Comparison of ENCODE assay signal across 25 cellular contexts in genomic region chr13:114029866-114030625, GRCh38. TPM values are rescaled to one million over a fixed set of nuclear protein-coding genes. Genes with fewer than 3 reads are reported as not detected.
DNase-seq lines count a peak whose midpoint lies in the region; ATAC-seq, FAIRE-seq and TF ChIP-seq lines count a peak whose summit lies in the region.
"Had no signal": no experiment of that assay in that cellular context is flagged by ENCODE, and none has a peak within 500 bp of the region (broad histone marks: within the 10 kb centered on the region; RNA-seq: fewer than 3 reads in every experiment).

No MANE protein-coding gene starts in this region.

- H2AFZ ChIP-seq in H9 (ENCODE audit: low read length) (no peak overlapping the region), mesenchymal stem cell (ENCODE audit: low read depth, low read length) (no peak overlapping the region)
- H2AFZ ChIP-seq: PC-9 had no signal

- no peak overlapping the region for H2BK15ac ChIP-seq in H9 (ENCODE audit: low read depth, low read length)
- no peak overlapping the region for H2BK15ac ChIP-seq in mesenchymal stem cell (ENCODE audit: low read depth, poor library complexity, severe bottlenecking)

- H3K9ac ChIP-seq in H9 (ENCODE audit: extremely low read depth, insufficient read length, low read length) (no peak overlapping the region), mesenchymal stem cell (ENCODE audit: low read length) (no peak overlapping the region)

- H3K79me1 ChIP-seq in H9 (ENCODE audit: insufficient read depth, low read depth, low read length, poor library complexity, severe bottlenecking), result no peaks in the 10 kb centered on the region
- H3K79me1 ChIP-seq in mesenchymal stem cell (replicated peaks; ENCODE audit: low read length, poor library complexity, severe bottlenecking), result peaks cover 3% of the 10 kb centered on the region

- intact Hi-C loops in body of pancreas (cut with DNase I), result no loop called here

- H3K4me1 Mint-ChIP-seq in H9, result peaks cover 5 to 23% of the 10 kb centered on the region in 2 experiments
- H3K4me1 Mint-ChIP-seq: activated naive CD4-positive, alpha-beta T cell treated with anti-CD3 and anti-CD28 coated beads, Interleukin-2, amount 10 ng/mL, durations not matched to agents 7 days and 5 days had no signal

- TF ChIP-seq POLR2A in A549 (IDR thresholded peaks at IDR 0.05; ENCODE audit: low read length) (no peak), body of pancreas (IDR thresholded peaks at IDR 0.05) (no peak)

- H3K4me1 ChIP-seq in A549 (peaks cover 6% of the 10 kb centered on the region; the same call in 2 of the 3 replicates), H9 (ENCODE audit: insufficient read depth, low read length) (no peaks in the 10 kb centered on the region; the same call in 1 of the 2 replicates), mesenchymal stem cell (ENCODE audit: control insufficient read depth, insufficient read depth, low read depth, low read length) (peaks cover 78% of the 10 kb centered on the region), body of pancreas (peaks cover 13% of the 10 kb centered on the region)
- H3K4me1 ChIP-seq: HAP-1 had no signal

- DNase-seq in A549 (ENCODE audit: low read depth in 1 of 2, low spot score in 1 of 2), result no peak
- DNase-seq in H9, result no peak
- DNase-seq in astrocyte of the spinal cord (ENCODE audit: low read depth, low spot score), result peak; percentile 63
- no peak for DNase-seq in mesenchymal stem cell
- DNase-seq in body of pancreas, result no peak
- DNase-seq in nucleus accumbens (lab: John Stamatoyannopoulos, UW), result no peak
- DNase-seq in GM20000 (ENCODE audit: low spot score), result no peak
- DNase-seq: activated CD4-positive, alpha-beta T cell treated with anti-CD3 and anti-CD28 coated beads, Interleukin-2, amount 50 U/mL, for 48 hours; activated naive CD4-positive, alpha-beta T cell treated with anti-CD3 and anti-CD28 coated beads, Interleukin-2, amount 10 ng/mL, durations not matched to agents 7 days and 5 days; CD4-positive, alpha-beta T cell; cortex of kidney; NCI-H1092 treated with DMSO at 0.1 percent for 48 hours; NCI-H2029 treated with DMSO at 0.1 percent for 48 hours; NCI-H446; ovary; PC-9; T-helper 2 cell; transverse colon had no signal

- no peak overlapping the region for H2BK5ac ChIP-seq in H9 (ENCODE audit: insufficient read length, low read length)
- H2BK5ac ChIP-seq in mesenchymal stem cell (ENCODE audit: low read depth, low read length, poor library complexity, severe bottlenecking), result no peak overlapping the region

- POLR2A ChIA-PET in A549 (lab: Yijun Ruan, JAX), result no interaction called here

- H3K27me3 ChIP-seq in H9 (ENCODE audit: insufficient read depth, low read length) (no peaks in the 10 kb centered on the region), mesenchymal stem cell (ENCODE audit: control insufficient read depth in 1 of 2, insufficient read depth in 1 of 2, low read length in 2 of 2) (no peaks in the 10 kb centered on the region), body of pancreas (no peaks in the 10 kb centered on the region)
- H3K27me3 ChIP-seq: heart right ventricle, ovary, transverse colon had no signal

- H3K27ac ChIP-seq in A549, result no peak overlapping the region
- no peak overlapping the region for H3K27ac ChIP-seq in H9 (ENCODE audit: insufficient read length, low read depth, low read length)
- peak overlapping the region; percentile 15 for H3K27ac ChIP-seq in mesenchymal stem cell (ENCODE audit: low read length, poor library complexity, severe bottlenecking)
- no peak overlapping the region for H3K27ac ChIP-seq in body of pancreas
- H3K27ac ChIP-seq: heart right ventricle, ovary, PC-9, transverse colon had no signal

- H4K91ac ChIP-seq in H9 (ENCODE audit: insufficient read length, low read depth, low read length), result no peak overlapping the region
- no peak overlapping the region for H4K91ac ChIP-seq in mesenchymal stem cell (ENCODE audit: low read length)

- H3K36me3 ChIP-seq in mesenchymal stem cell (ENCODE audit: control insufficient read depth in 1 of 2, insufficient read depth in 2 of 2, low read depth in 1 of 2, low read length in 2 of 2) (peaks cover 37 to 61% of the 10 kb centered on the region in 2 experiments), body of pancreas (replicated peaks in 1 of 2; ENCODE audit: insufficient read depth in 1 of 2, low read depth in 2 of 2) (no peaks in the 10 kb centered on the region)
- H3K36me3 ChIP-seq: HAP-1, ovary, transverse colon had no signal

- H3K14ac ChIP-seq in H9 (ENCODE audit: insufficient read depth, low read length) (no peak overlapping the region), mesenchymal stem cell (ENCODE audit: low read length in 2 of 2) (no peak overlapping the region)

- H2AK5ac ChIP-seq in H9 (ENCODE audit: insufficient read length, low read length) (no peak overlapping the region), mesenchymal stem cell (ENCODE audit: low read length, severe bottlenecking) (peak overlapping the region; percentile 8)

- FAIRE-seq in A549 (lab: Jason Lieb, UNC), result no peak

- no peaks in the 10 kb centered on the region for H3K9me3 ChIP-seq in A549
- no peaks in the 10 kb centered on the region for H3K9me3 ChIP-seq in H9 (ENCODE audit: control insufficient read depth, low read depth, low read length)
- no peaks in the 10 kb centered on the region for H3K9me3 ChIP-seq in mesenchymal stem cell (ENCODE audit: control insufficient read depth, low read length)
- H3K9me3 ChIP-seq in body of pancreas, result no peaks in the 10 kb centered on the region
- H3K9me3 ChIP-seq: HAP-1, heart right ventricle, ovary, transverse colon had no signal

- no peaks in the 10 kb centered on the region for H3K27me3 Mint-ChIP-seq in H9 (ENCODE audit: low read depth)
- H3K27me3 Mint-ChIP-seq: activated naive CD4-positive, alpha-beta T cell treated with anti-CD3 and anti-CD28 coated beads, Interleukin-2, amount 10 ng/mL, durations not matched to agents 7 days and 5 days; brain; CD4-positive, alpha-beta T cell had no signal

- peaks cover 2 to 15% (median 9%) of the 10 kb centered on the region in 3 experiments; a peak in 6 of 7 replicates for H3K36me3 Mint-ChIP-seq in H9 (ENCODE audit: insufficient read depth in 1 of 3, low read depth in 3 of 3)

- H3K23ac ChIP-seq in H9 (ENCODE audit: insufficient read length, low read depth, low read length) (no peak overlapping the region), mesenchymal stem cell (ENCODE audit: low read length in 2 of 2) (no peak overlapping the region)

- TF ChIP-seq RAD21 in A549 (conservative IDR thresholded peaks at IDR 0.05 in 1 of 2, IDR thresholded peaks at IDR 0.05 in 1 of 2), result no peak

- no peaks in the 10 kb centered on the region for H3K23me2 ChIP-seq in H9 (ENCODE audit: insufficient read length, low read depth, low read length, poor library complexity, severe bottlenecking)

- H2BK20ac ChIP-seq in H9 (ENCODE audit: low read depth, low read length, poor library complexity, severe bottlenecking), result no peak overlapping the region

- no peaks in the 10 kb centered on the region for H3K79me2 ChIP-seq in H9 (ENCODE audit: insufficient read depth, low read length)

- H3K4me3 Mint-ChIP-seq in H9, result no peak overlapping the region; a peak in 1 of 5 replicates
- H3K4me3 Mint-ChIP-seq: activated naive CD4-positive, alpha-beta T cell treated with anti-CD3 and anti-CD28 coated beads, Interleukin-2, amount 10 ng/mL, durations not matched to agents 7 days and 5 days; brain; CD4-positive, alpha-beta T cell had no signal

- H3K4ac ChIP-seq in H9 (ENCODE audit: low read depth, low read length) (no peak overlapping the region), mesenchymal stem cell (ENCODE audit: low read depth in 1 of 2, low read length in 2 of 2) (no peak overlapping the region)

- H3K18ac ChIP-seq in H9 (ENCODE audit: insufficient read length, low read depth, low read length), result no peak overlapping the region
- no peak overlapping the region for H3K18ac ChIP-seq in mesenchymal stem cell (ENCODE audit: low read depth in 1 of 2, low read length in 2 of 2)

- no peak overlapping the region for H2BK120ac ChIP-seq in H9 (ENCODE audit: low read depth, low read length, poor library complexity, severe bottlenecking)
- H2BK120ac ChIP-seq in mesenchymal stem cell (ENCODE audit: low read depth, low read length), result no peak overlapping the region

- 100% methylated on average over 1 of the region's 23 CpGs for WGBS in A549 (ENCODE audit: missing lambda C conversion rate)
- no CpG with 5 or more reads among the region's 23 CpGs for WGBS in H9 (ENCODE audit: extremely low coverage, insufficient read length, low lambda C conversion rate)
- 93% methylated on average over 23 of the region's 23 CpGs for WGBS in mesenchymal stem cell
- 85% methylated on average over 15 to 22 of the region's 23 CpGs for WGBS in body of pancreas, 2 donors

- H4K20me1 ChIP-seq in H9 (ENCODE audit: control insufficient read depth, insufficient read depth, insufficient read length), result no peaks in the 10 kb centered on the region

- H3K9me3 Mint-ChIP-seq in H9, result peaks cover 0 to 6% of the 10 kb centered on the region in 2 experiments; a peak in 1 of 5 replicates
- H3K9me3 Mint-ChIP-seq: brain; CD4-positive, alpha-beta T cell had no signal

- no peak for TF ChIP-seq EP300 in A549 (IDR thresholded peaks at IDR 0.05)

- H3K56ac ChIP-seq in H9 (ENCODE audit: insufficient read length, low read depth, low read length), result no peak overlapping the region

- H3K4me3 ChIP-seq in A549 (no peak overlapping the region), astrocyte of the spinal cord (ENCODE audit: low read depth, low read length) (no peak overlapping the region), mesenchymal stem cell (ENCODE audit: insufficient read depth in 1 of 2, low read depth in 1 of 2, low read length in 2 of 2) (no peak overlapping the region), body of pancreas (no peak overlapping the region)
- H3K4me3 ChIP-seq: HAP-1, heart right ventricle, lung, ovary, PC-9, transverse colon had no signal

- no peak overlapping the region for H3K4me2 ChIP-seq in A549
- H3K4me2 ChIP-seq in H9 (ENCODE audit: insufficient read depth, insufficient read length, low read length), result no peak overlapping the region
- no peak overlapping the region for H3K4me2 ChIP-seq in mesenchymal stem cell (ENCODE audit: low read length, poor library complexity, severe bottlenecking)
- H3K4me2 ChIP-seq: PC-9 had no signal

- ATAC-seq in A549 (peak; percentile 62 to 72), body of pancreas (no peak), HG03520 (IDR thresholded peaks at IDR 0.05; ENCODE audit: unreplicated experiment) (no peak)
- ATAC-seq: sciatic nerve had no signal

- CTCF ChIA-PET in A549 (lab: Yijun Ruan, JAX), result no interaction called here

- no peak for TF ChIP-seq CTCF in A549 (IDR thresholded peaks at IDR 0.05)
- TF ChIP-seq CTCF in H9 (conservative IDR thresholded peaks at IDR 0.05), result 0 out of 3 replicates have a peak, but pooled peaks have one; percentile 14
- no peak for TF ChIP-seq CTCF in astrocyte of the spinal cord (IDR thresholded peaks at IDR 0.05; ENCODE audit: low read depth, low read length)
- TF ChIP-seq CTCF in body of pancreas (IDR thresholded peaks at IDR 0.05), result no peak
- no peak for TF ChIP-seq CTCF in GM20000 (IDR thresholded peaks at IDR 0.05; ENCODE audit: extremely low read depth, missing control alignments)

- no peak overlapping the region for H3K27ac Mint-ChIP-seq in H9
- H3K27ac Mint-ChIP-seq: activated naive CD4-positive, alpha-beta T cell treated with anti-CD3 and anti-CD28 coated beads, Interleukin-2, amount 10 ng/mL, durations not matched to agents 7 days and 5 days; CD4-positive, alpha-beta T cell had no signal

- H3T11ph ChIP-seq in H9 (ENCODE audit: low read length), result no peak overlapping the region

- no peak overlapping the region for H2BK12ac ChIP-seq in H9 (ENCODE audit: insufficient read length, low read depth, low read length)
- no peak overlapping the region for H2BK12ac ChIP-seq in mesenchymal stem cell (ENCODE audit: low read length in 2 of 2)

- H4K8ac ChIP-seq in H9 (replicated peaks; ENCODE audit: insufficient read length, low read depth, low read length), result no peak overlapping the region
- peak overlapping the region; percentile 19 for H4K8ac ChIP-seq in mesenchymal stem cell (ENCODE audit: low read length)

- H4K5ac ChIP-seq in H9 (ENCODE audit: insufficient read length, low read depth, low read length), result no peak overlapping the region

- in situ Hi-C loops in astrocyte of the spinal cord (cut with HindIII; ENCODE audit: low sequenced_read_pairs), result no loop called here

RNA-seq across cellular contexts. Expression of gene C13orf46, which starts 56.2 kb away (rescaled TPM):
- polyA plus RNA-seq in A549 (2011; rRNA removed), result 0.05 and 0.11 TPM in 2 replicates
- polyA plus RNA-seq in A549 (2012; cell fraction: cytosol; rRNA removed), result 0.19 and 0.27 TPM in 2 replicates
- polyA plus RNA-seq in A549 (2012; cell fraction: nucleus; rRNA removed), result 1.3 and 1.4 TPM in 2 replicates
- polyA plus RNA-seq in A549 (2017; fragmentation: RNase III; extraction: RNeasy Plus Mini Kit Qiagen cat#74134 plus additional on column Dnase treatment), result 0.13 to 0.47 TPM (median 0.15 TPM) in 3 replicates
- polyA minus RNA-seq in A549 (2011; rRNA and poly(A)+ RNA removed), result 0.10 and 0.50 TPM in 2 replicates
- 0.15 and 0.55 TPM in 2 replicates for total RNA-seq in H9 (2021)
- polyA plus RNA-seq in mesenchymal stem cell (2013, experiment 1 of 2), result 0.43 TPM
- polyA plus RNA-seq in mesenchymal stem cell (2013, experiment 2 of 2), result 0.45 TPM
- 10 to 100 TPM; 28.8 to 38.6 TPM for total RNA-seq in body of pancreas
- total RNA-seq: SK-MEL-5 had no signal

Comparison
In these comparisons a context has a peak if more than half of its experiments do, and no peak if none do; other contexts are left out.
1. ATAC-seq: peak in A549 (2 of 2); none in body of pancreas (single experiment) and HG03520 (single experiment).
2. RNA of gene C13orf46, which starts 56.2 kb away (total RNA-seq): 28.8 to 38.6 TPM in body of pancreas; 0.15 to 0.55 TPM in H9; every median in the first group is over 10 times any median in the second.